In genomic region chr14:57480044-57480443, GRCh38 we compare ENCODE assay signal across 24 cellular contexts. TPM values are rescaled to one million over a fixed set of nuclear protein-coding genes. Genes with fewer than 3 reads are reported as not detected.
A peak's percentile ranks its signal among the peaks of the same experiment; 100 is the strongest.
DNase-seq lines count a peak whose midpoint lies in the region; ATAC-seq and TF ChIP-seq lines count a peak whose summit lies in the region.
"Had no signal": no experiment of that assay in that cellular context is flagged by ENCODE, and none has a peak within 500 bp of the region (broad histone marks: within the 10 kb centered on the region; RNA-seq: fewer than 3 reads in every experiment).

No MANE protein-coding gene starts in this region.

- no peaks in the 10 kb centered on the region for H3K9me3 ChIP-seq in upper lobe of left lung
- H3K9me3 ChIP-seq: testis had no signal

- no peak for ATAC-seq in GM18519 (IDR thresholded peaks at IDR 0.05; ENCODE audit: low FRiP score, unreplicated experiment)
- no peak for ATAC-seq in upper lobe of left lung (ENCODE audit: low FRiP score in 2 of 2)
- ATAC-seq: K562, left colon, SK-N-SH treated with all-trans-retinoic acid at 6 μM for 48 hours had no signal

- H3K27ac ChIP-seq in upper lobe of left lung, result no peak overlapping the region
- H3K27ac ChIP-seq: testis had no signal

- no peaks in the 10 kb centered on the region for H3K27me3 ChIP-seq in upper lobe of left lung
- H3K27me3 ChIP-seq: testis had no signal

- 93 to 100% methylated on average over 1 of the region's 1 CpG for WGBS in upper lobe of left lung, 2 donors

- no peak for TF ChIP-seq EP300 in upper lobe of left lung (IDR thresholded peaks at IDR 0.05)

- no peaks in the 10 kb centered on the region for H3K36me3 ChIP-seq in upper lobe of left lung

- DNase-seq in NCI-H526 (lab: John Stamatoyannopoulos, UW) (peak; percentile 2 to 31), NCI-H526 treated with DMSO at 0.1 percent for 48 hours (lab: John Stamatoyannopoulos, UW) (no peak), NCI-H226 (peak; percentile 40), fibroblast of gingiva (ENCODE audit: low read depth) (peak; percentile 61), NCI-H2107 (lab: John Stamatoyannopoulos, UW) (no peak), upper lobe of left lung (no peak), DMS79 treated with DMSO at 0.1 percent for 48 hours (lab: John Stamatoyannopoulos, UW) (no peak)
- DNase-seq: 8988T; activated effector memory CD4-positive, alpha-beta T cell treated with anti-CD3 and anti-CD28 coated beads, Interleukin-2, amount 50 U/mL, for 16 hours; amniotic stem cell; caudate nucleus; effector CD4-positive, alpha-beta T cell; foreskin melanocyte; left colon; midbrain; NCI-H1048; NCI-H774; nephron progenitor cell; stimulated activated CD8-positive, alpha-beta memory T cell treated with anti-CD3 and anti-CD28 coated beads, Interleukin-4, amount 100 ng/mL, for 48 hours; testis had no signal

- TF ChIP-seq CTCF in upper lobe of left lung (IDR thresholded peaks at IDR 0.05), result no peak

- H3K4me3 ChIP-seq in upper lobe of left lung, result no peak overlapping the region
- H3K4me3 ChIP-seq: K562, smooth muscle cell, testis had no signal

- no peak for TF ChIP-seq POLR2A in upper lobe of left lung (IDR thresholded peaks at IDR 0.05)

- no peaks in the 10 kb centered on the region for H3K4me1 ChIP-seq in upper lobe of left lung

RNA-seq across cellular contexts. Expression of gene CCDC198, which starts 13.6 kb away (rescaled TPM):
- not detected for total RNA-seq in upper lobe of left lung
- total RNA-seq: K562, left colon, smooth muscle cell, testis had no signal

Comparison
In these comparisons a context has a peak if more than half of its experiments do, and no peak if none do; other contexts are left out.
1. DNase-seq: peak in NCI-H526 (2 of 2), NCI-H226 (single experiment) and fibroblast of gingiva (single experiment); none in NCI-H526 treated with DMSO at 0.1 percent for 48 hours (single experiment), NCI-H2107 (single experiment), upper lobe of left lung (0 of 2) and DMS79 treated with DMSO at 0.1 percent for 48 hours (single experiment).